In genomic region chr3:175002732-175003143, GRCh38 we compare ENCODE assay signal across 17 cellular contexts.
DNase-seq lines count a peak whose midpoint lies in the region; ATAC-seq and TF ChIP-seq lines count a peak whose summit lies in the region.
"Had no signal": no experiment of that assay in that cellular context is flagged by ENCODE, and none has a peak within 500 bp of the region (broad histone marks: within the 10 kb centered on the region; RNA-seq: fewer than 3 reads in every experiment).

No MANE protein-coding gene starts in this region.

- H3K4me1 ChIP-seq in right lobe of liver: no peaks in the 10 kb centered on the region
- no peaks in the 10 kb centered on the region for H3K4me1 ChIP-seq in left lung
- H3K4me1 ChIP-seq: A549, esophagus squamous epithelium had no signal

- TF ChIP-seq CTCF in AG04449 (IDR thresholded peaks at IDR 0.05; ENCODE audit: insufficient read depth, low read length, missing control alignments): no peak
- no peak for TF ChIP-seq CTCF in HFFc6 (IDR thresholded peaks at IDR 0.05)
- no peak for TF ChIP-seq CTCF in foreskin fibroblast (IDR thresholded peaks at IDR 0.05; ENCODE audit: low read depth, low read length)
- TF ChIP-seq CTCF in CD14-positive monocyte (IDR thresholded peaks at IDR 0.05): no peak
- TF ChIP-seq CTCF in right lobe of liver (IDR thresholded peaks at IDR 0.05): no peak
- no peak for TF ChIP-seq CTCF in left lung (IDR thresholded peaks at IDR 0.05)

- H3K4me3 Mint-ChIP-seq in HFFc6: peak overlapping the region; percentile 43
- no peak overlapping the region for H3K4me3 Mint-ChIP-seq in CD14-positive monocyte
- H3K4me3 Mint-ChIP-seq: activated naive CD8-positive, alpha-beta T cell treated with anti-CD3 and anti-CD28 coated beads for 36 hours; T-helper 1 cell treated with Interleukin-12 subunit alpha and Interleukin-12 subunit beta and Interleukin-4 antibody, amounts not matched to agents 30 μg/mL and 1 μg/mL, for 36 hours had no signal

- WGBS in right lobe of liver (ENCODE audit: insufficient coverage, low coverage, low lambda C conversion rate, missing lambda C conversion rate): 100% methylated on average over 1 of the region's 1 CpG

- CTCF ChIA-PET in AG04449 (lab: Yijun Ruan, JAX): no interaction called here

- H3K9me3 Mint-ChIP-seq in HFFc6 (no peaks in the 10 kb centered on the region), CD14-positive monocyte (peaks cover 0 to 5% (median 1%) of the 10 kb centered on the region in 7 donors)
- H3K9me3 Mint-ChIP-seq: activated naive CD8-positive, alpha-beta T cell treated with anti-CD3 and anti-CD28 coated beads for 36 hours; T-helper 1 cell treated with Interleukin-12 subunit alpha and Interleukin-12 subunit beta and Interleukin-4 antibody, amounts not matched to agents 30 μg/mL and 1 μg/mL, for 36 hours had no signal

- no peaks in the 10 kb centered on the region for H3K9me3 ChIP-seq in right lobe of liver
- H3K9me3 ChIP-seq in left lung: no peaks in the 10 kb centered on the region
- H3K9me3 ChIP-seq: A549, esophagus squamous epithelium had no signal

- no peak overlapping the region for H3K4me3 ChIP-seq in AG04449 (ENCODE audit: low read depth, low read length)
- no peak overlapping the region for H3K4me3 ChIP-seq in foreskin fibroblast (ENCODE audit: low read depth in 1 of 2, low read length in 2 of 2)
- H3K4me3 ChIP-seq in right lobe of liver: no peak overlapping the region
- no peak overlapping the region for H3K4me3 ChIP-seq in left lung
- H3K4me3 ChIP-seq: A549, esophagus squamous epithelium had no signal

- H3K36me3 ChIP-seq in right lobe of liver: no peaks in the 10 kb centered on the region
- no peaks in the 10 kb centered on the region for H3K36me3 ChIP-seq in left lung
- H3K36me3 ChIP-seq: esophagus squamous epithelium had no signal

- H3K27ac Mint-ChIP-seq in HFFc6 (peak overlapping the region; percentile 94), CD14-positive monocyte (no peak overlapping the region)
- H3K27ac Mint-ChIP-seq: activated naive CD8-positive, alpha-beta T cell treated with anti-CD3 and anti-CD28 coated beads for 36 hours; T-helper 1 cell treated with Interleukin-12 subunit alpha and Interleukin-12 subunit beta and Interleukin-4 antibody, amounts not matched to agents 30 μg/mL and 1 μg/mL, for 36 hours had no signal

- POLR2A ChIA-PET in AG04449 (lab: Yijun Ruan, JAX): interaction anchor here (0.5 to 1.4 kb wide), 4 partner anchors 52 to 562 kb away, joined by 4 to 8 read pairs (median 4); no protein-coding TSS in a partner anchor

- DNase-seq in AG04449 (ENCODE audit: low read depth, low spot score) (peak; percentile 99), HFFc6 (peak; percentile 99), amniotic stem cell (lab: John Stamatoyannopoulos, UW) (peak; percentile 95), foreskin fibroblast (peak; percentile 91 to 95), CD14-positive monocyte (ENCODE audit: low spot score) (no peak), right lobe of liver (no peak), left lung (no peak)
- no peak for DNase-seq in activated CD4-positive, alpha-beta T cell treated with anti-CD3 and anti-CD28 coated beads for 48 hours
- DNase-seq: activated CD4-positive, alpha-beta T cell treated with anti-CD3 and anti-CD28 coated beads for 1 hour; activated naive CD8-positive, alpha-beta T cell treated with anti-CD3 and anti-CD28 coated beads for 36 hours; cortex of kidney; esophagus squamous epithelium; mesendoderm; NCI-H2029 treated with DMSO at 0.1 percent for 48 hours; stimulated activated naive CD4-positive, alpha-beta T cell had no signal

- H3K27me3 Mint-ChIP-seq in HFFc6 (ENCODE audit: insufficient read depth) (no peaks in the 10 kb centered on the region), CD14-positive monocyte (ENCODE audit: low read depth in 3 of 3) (no peaks in the 10 kb centered on the region)
- H3K27me3 Mint-ChIP-seq: activated naive CD8-positive, alpha-beta T cell treated with anti-CD3 and anti-CD28 coated beads for 36 hours had no signal

- TF ChIP-seq POLR2A in right lobe of liver (IDR thresholded peaks at IDR 0.05): no peak

- H3K4me1 Mint-ChIP-seq in HFFc6 (ENCODE audit: low read depth) (peaks cover 73% of the 10 kb centered on the region), CD14-positive monocyte (no peaks in the 10 kb centered on the region)
- H3K4me1 Mint-ChIP-seq: activated naive CD8-positive, alpha-beta T cell treated with anti-CD3 and anti-CD28 coated beads for 36 hours had no signal

- ATAC-seq in right lobe of liver (no peak), left lung (no peak)
- ATAC-seq: A549 had no signal

- H3K27me3 ChIP-seq in right lobe of liver: no peaks in the 10 kb centered on the region
- no peaks in the 10 kb centered on the region for H3K27me3 ChIP-seq in left lung
- H3K27me3 ChIP-seq: esophagus squamous epithelium had no signal

- no peak overlapping the region for H3K27ac ChIP-seq in right lobe of liver
- no peak overlapping the region for H3K27ac ChIP-seq in left lung
- H3K27ac ChIP-seq: A549, esophagus squamous epithelium had no signal

- intact Hi-C loops in CD14-positive monocyte (cut with micrococcal nuclease) (no loop called here), right lobe of liver (cut with DNase I) (no loop called here), left lung (cut with DNase I) (no loop called here)

- H3K36me3 Mint-ChIP-seq in HFFc6 (ENCODE audit: low read depth) (peaks cover 12% of the 10 kb centered on the region), CD14-positive monocyte (no peaks in the 10 kb centered on the region)
- H3K36me3 Mint-ChIP-seq: activated naive CD8-positive, alpha-beta T cell treated with anti-CD3 and anti-CD28 coated beads for 36 hours had no signal

Comparison
In these comparisons a context has a peak if more than half of its experiments do, and no peak if none do; other contexts are left out.
1. DNase-seq: peak in AG04449 (single experiment), HFFc6 (single experiment), amniotic stem cell (single experiment) and foreskin fibroblast (2 of 2); none in CD14-positive monocyte (single experiment), right lobe of liver (0 of 3), left lung (0 of 2) and activated CD4-positive, alpha-beta T cell treated with anti-CD3 and anti-CD28 coated beads for 48 hours (single experiment).